ENCODE assay signal across 8 cellular contexts in genomic region chr10:79242620-79243152, GRCh38.
DNase-seq lines count a peak whose midpoint lies in the region; ATAC-seq and TF ChIP-seq lines count a peak whose summit lies in the region.

No MANE protein-coding gene starts in this region.

- no peak overlapping the region for H3K14ac ChIP-seq in H9 (ENCODE audit: insufficient read depth, low read length)
- H3K14ac ChIP-seq in mesenchymal stem cell (ENCODE audit: low read length in 2 of 2) = no peak overlapping the region

- H2BK120ac ChIP-seq in H9 (ENCODE audit: low read depth, low read length, poor library complexity, severe bottlenecking) (no peak overlapping the region), mesenchymal stem cell (ENCODE audit: low read depth, low read length) (peak overlapping the region; percentile 84)

- no peak overlapping the region for H4K8ac ChIP-seq in H9 (replicated peaks; ENCODE audit: insufficient read length, low read depth, low read length)
- peak overlapping the region; percentile 55 for H4K8ac ChIP-seq in mesenchymal stem cell (ENCODE audit: low read length)

- WGBS in H9 (ENCODE audit: extremely low coverage, insufficient read length, low lambda C conversion rate) = no CpG with 5 or more reads among the region's 60 CpGs
- WGBS in mesenchymal stem cell = 0% methylated on average over 21 of the region's 60 CpGs

- no peak overlapping the region for H3T11ph ChIP-seq in H9 (ENCODE audit: low read length)

- CTCF ChIA-PET in activated CD4-positive, alpha-beta memory T cell treated with anti-CD3 and anti-CD28 coated beads for 36 hours (lab: Charles Lee) = interaction anchor here (1.2 to 1.6 kb wide), 2 partner anchors 45 to 47 kb away, joined by 3 to 5 read pairs; no protein-coding TSS in a partner anchor

- POLR2A ChIA-PET in activated CD4-positive, alpha-beta memory T cell treated with anti-CD3 and anti-CD28 coated beads for 36 hours (lab: Charles Lee) = interaction anchor here (0.6 to 4.1 kb wide), 6 partner anchors 43 to 961 kb away, joined by 3 to 19 read pairs (median 5); no protein-coding TSS in a partner anchor

- peak; percentile 56 for ATAC-seq in effector memory CD8-positive, alpha-beta T cell (replicated peaks)

- no peaks in the 10 kb centered on the region for H3K36me3 ChIP-seq in ES-I3 (ENCODE audit: insufficient read depth, low read length)
- H3K36me3 ChIP-seq in mesenchymal stem cell (ENCODE audit: control insufficient read depth in 1 of 2, insufficient read depth in 2 of 2, low read depth in 1 of 2, low read length in 2 of 2) = peaks cover 0 to 42% of the 10 kb centered on the region in 2 experiments

- H3K27me3 ChIP-seq in H9 (ENCODE audit: insufficient read depth, low read length) = peaks cover 44% of the 10 kb centered on the region
- no peaks in the 10 kb centered on the region for H3K27me3 ChIP-seq in mesenchymal stem cell (ENCODE audit: control insufficient read depth in 1 of 2, insufficient read depth in 1 of 2, low read length in 2 of 2)

- H3K4me1 ChIP-seq in ES-I3 (ENCODE audit: insufficient read depth, low read length) (peaks cover 34% of the 10 kb centered on the region), H9 (ENCODE audit: insufficient read depth, low read length) (peaks cover 16% of the 10 kb centered on the region; the same call in 1 of the 2 replicates), mesenchymal stem cell (ENCODE audit: control insufficient read depth, insufficient read depth, low read depth, low read length) (peaks cover 63% of the 10 kb centered on the region)

- peaks cover 0 to 7% (median 5%) of the 10 kb centered on the region in 3 experiments; a peak in 5 of 7 replicates for H3K36me3 Mint-ChIP-seq in H9 (ENCODE audit: insufficient read depth in 1 of 3, low read depth in 3 of 3)
- H3K36me3 Mint-ChIP-seq in activated CD4-positive, alpha-beta memory T cell treated with anti-CD3 and anti-CD28 coated beads for 36 hours = peaks cover 6% of the 10 kb centered on the region
- peaks cover 17% of the 10 kb centered on the region for H3K36me3 Mint-ChIP-seq in effector memory CD8-positive, alpha-beta T cell (ENCODE audit: insufficient read depth)

- H3K4me1 Mint-ChIP-seq in H9 = peaks cover 44 to 52% of the 10 kb centered on the region in 2 experiments
- peaks cover 55% of the 10 kb centered on the region for H3K4me1 Mint-ChIP-seq in activated CD4-positive, alpha-beta memory T cell treated with anti-CD3 and anti-CD28 coated beads for 36 hours (ENCODE audit: low read depth)
- peaks cover 45 to 48% of the 10 kb centered on the region in 2 donors for H3K4me1 Mint-ChIP-seq in effector memory CD8-positive, alpha-beta T cell (ENCODE audit: low read depth in 2 of 2)

- no peak overlapping the region for H4K5ac ChIP-seq in H9 (ENCODE audit: insufficient read length, low read depth, low read length)

- intact Hi-C loops in activated CD4-positive, alpha-beta memory T cell treated with anti-CD3 and anti-CD28 coated beads for 36 hours (cut with micrococcal nuclease) = loop anchor here (1.0 to 5.0 kb wide), 8 partner anchors 8 to 1209 kb away; partner anchors contain the start of genes PPIF, RPS24 and ZMIZ1

- no peak overlapping the region for H2BK20ac ChIP-seq in H9 (ENCODE audit: low read depth, low read length, poor library complexity, severe bottlenecking)

- H4K20me1 ChIP-seq in H9 (ENCODE audit: control insufficient read depth, insufficient read depth, insufficient read length) = peaks cover 3% of the 10 kb centered on the region

- H3K18ac ChIP-seq in H9 (ENCODE audit: insufficient read length, low read depth, low read length) (no peak overlapping the region), mesenchymal stem cell (ENCODE audit: low read depth in 1 of 2, low read length in 2 of 2) (peak overlapping the region; percentile 25 to 58)

- no peaks in the 10 kb centered on the region for H3K9me3 Mint-ChIP-seq in H9
- H3K9me3 Mint-ChIP-seq in activated CD4-positive, alpha-beta memory T cell treated with anti-CD3 and anti-CD28 coated beads for 36 hours = no peaks in the 10 kb centered on the region
- no peaks in the 10 kb centered on the region for H3K9me3 Mint-ChIP-seq in effector memory CD8-positive, alpha-beta T cell

- peaks cover 73% of the 10 kb centered on the region for H3K27me3 Mint-ChIP-seq in H9 (ENCODE audit: low read depth)
- no peaks in the 10 kb centered on the region for H3K27me3 Mint-ChIP-seq in activated CD4-positive, alpha-beta memory T cell treated with anti-CD3 and anti-CD28 coated beads for 36 hours
- no peaks in the 10 kb centered on the region for H3K27me3 Mint-ChIP-seq in effector memory CD8-positive, alpha-beta T cell

- H3K9me3 ChIP-seq in ES-I3 (ENCODE audit: control insufficient read depth, insufficient read depth, low read length) (no peaks in the 10 kb centered on the region), H9 (ENCODE audit: control insufficient read depth, low read depth, low read length) (no peaks in the 10 kb centered on the region), mesenchymal stem cell (ENCODE audit: control insufficient read depth, low read length) (no peaks in the 10 kb centered on the region)

- H3K4me2 ChIP-seq in H9 (ENCODE audit: insufficient read depth, insufficient read length, low read length) (peak overlapping the region; percentile 58), mesenchymal stem cell (ENCODE audit: low read length, poor library complexity, severe bottlenecking) (peak overlapping the region; percentile 87)

- peak overlapping the region; percentile 61 to 75; a peak in 4 of 5 replicates for H3K4me3 Mint-ChIP-seq in H9
- H3K4me3 Mint-ChIP-seq in activated CD4-positive, alpha-beta memory T cell treated with anti-CD3 and anti-CD28 coated beads for 36 hours = peak overlapping the region; percentile 76
- peak overlapping the region; percentile 75 to 85 for H3K4me3 Mint-ChIP-seq in effector memory CD8-positive, alpha-beta T cell

- H2BK15ac ChIP-seq in H9 (ENCODE audit: low read depth, low read length) = no peak overlapping the region
- H2BK15ac ChIP-seq in mesenchymal stem cell (ENCODE audit: low read depth, poor library complexity, severe bottlenecking) = no peak overlapping the region

- no peak overlapping the region for H3K27ac Mint-ChIP-seq in H9
- peak overlapping the region; percentile 91 for H3K27ac Mint-ChIP-seq in activated CD4-positive, alpha-beta memory T cell treated with anti-CD3 and anti-CD28 coated beads for 36 hours
- peak overlapping the region in 1 of 2 donors; percentile 77 for H3K27ac Mint-ChIP-seq in effector memory CD8-positive, alpha-beta T cell

- H3K9ac ChIP-seq in ES-I3 (ENCODE audit: low read depth, low read length) (peak overlapping the region; percentile 48; the same call in 1 of the 2 replicates), H9 (ENCODE audit: extremely low read depth, insufficient read length, low read length) (no peak overlapping the region), mesenchymal stem cell (ENCODE audit: low read length) (peak overlapping the region; percentile 49)

- H3K23me2 ChIP-seq in H9 (ENCODE audit: insufficient read length, low read depth, low read length, poor library complexity, severe bottlenecking) = peaks cover 16% of the 10 kb centered on the region

- H3K4me3 ChIP-seq in mesenchymal stem cell (ENCODE audit: insufficient read depth in 1 of 2, low read depth in 1 of 2, low read length in 2 of 2) = peak overlapping the region; percentile 57 to 66

- DNase-seq in H9 = peak; percentile 62
- DNase-seq in NCI-H2029 treated with DMSO at 0.1 percent for 48 hours (lab: John Stamatoyannopoulos, UW) = peak; percentile 10
- DNase-seq in activated CD4-positive, alpha-beta memory T cell treated with anti-CD3 and anti-CD28 coated beads for 36 hours = peak; percentile 79
- peak; percentile 52 to 57 (median 52) for DNase-seq in effector memory CD8-positive, alpha-beta T cell
- DNase-seq in mesenchymal stem cell = peak; percentile 90
- DNase-seq in stimulated activated CD8-positive, alpha-beta memory T cell treated with anti-CD3 and anti-CD28 coated beads, Interleukin-4, amount 100 ng/mL, for 24 hours (ENCODE audit: low read depth) = peak; percentile 45
- no peak for DNase-seq in GOT3 (lab: John Stamatoyannopoulos, UW)

- H3K4ac ChIP-seq in H9 (ENCODE audit: low read depth, low read length) = no peak overlapping the region
- H3K4ac ChIP-seq in mesenchymal stem cell (ENCODE audit: low read depth in 1 of 2, low read length in 2 of 2) = no peak overlapping the region

- no peak overlapping the region for H3K27ac ChIP-seq in H9 (ENCODE audit: insufficient read length, low read depth, low read length)
- no peak overlapping the region for H3K27ac ChIP-seq in mesenchymal stem cell (ENCODE audit: low read length, poor library complexity, severe bottlenecking)

- H3K79me2 ChIP-seq in H9 (ENCODE audit: insufficient read depth, low read length) = no peaks in the 10 kb centered on the region

- H2AK5ac ChIP-seq in H9 (ENCODE audit: insufficient read length, low read length) (no peak overlapping the region), mesenchymal stem cell (ENCODE audit: low read length, severe bottlenecking) (no peak overlapping the region)

- H3K56ac ChIP-seq in H9 (ENCODE audit: insufficient read length, low read depth, low read length) = no peak overlapping the region

- H3K79me1 ChIP-seq in H9 (ENCODE audit: insufficient read depth, low read depth, low read length, poor library complexity, severe bottlenecking) (no peaks in the 10 kb centered on the region), mesenchymal stem cell (replicated peaks; ENCODE audit: low read length, poor library complexity, severe bottlenecking) (peaks cover 41% of the 10 kb centered on the region)

- TF ChIP-seq CTCF in H9 (conservative IDR thresholded peaks at IDR 0.05) = no peak

- H2AFZ ChIP-seq in H9 (ENCODE audit: low read length) (no peak overlapping the region), mesenchymal stem cell (ENCODE audit: low read depth, low read length) (no peak overlapping the region)

- H2BK5ac ChIP-seq in H9 (ENCODE audit: insufficient read length, low read length) (no peak overlapping the region), mesenchymal stem cell (ENCODE audit: low read depth, low read length, poor library complexity, severe bottlenecking) (no peak overlapping the region)

- H3K23ac ChIP-seq in H9 (ENCODE audit: insufficient read length, low read depth, low read length) = no peak overlapping the region
- H3K23ac ChIP-seq in mesenchymal stem cell (ENCODE audit: low read length in 2 of 2) = no peak overlapping the region

- H2BK12ac ChIP-seq in H9 (ENCODE audit: insufficient read length, low read depth, low read length) (no peak overlapping the region), mesenchymal stem cell (ENCODE audit: low read length in 2 of 2) (no peak overlapping the region)

- H4K91ac ChIP-seq in H9 (ENCODE audit: insufficient read length, low read depth, low read length) = no peak overlapping the region
- H4K91ac ChIP-seq in mesenchymal stem cell (ENCODE audit: low read length) = peak overlapping the region; percentile 21
